ENCODE assay signal across 12 cellular contexts in the genomic region with DNA sequence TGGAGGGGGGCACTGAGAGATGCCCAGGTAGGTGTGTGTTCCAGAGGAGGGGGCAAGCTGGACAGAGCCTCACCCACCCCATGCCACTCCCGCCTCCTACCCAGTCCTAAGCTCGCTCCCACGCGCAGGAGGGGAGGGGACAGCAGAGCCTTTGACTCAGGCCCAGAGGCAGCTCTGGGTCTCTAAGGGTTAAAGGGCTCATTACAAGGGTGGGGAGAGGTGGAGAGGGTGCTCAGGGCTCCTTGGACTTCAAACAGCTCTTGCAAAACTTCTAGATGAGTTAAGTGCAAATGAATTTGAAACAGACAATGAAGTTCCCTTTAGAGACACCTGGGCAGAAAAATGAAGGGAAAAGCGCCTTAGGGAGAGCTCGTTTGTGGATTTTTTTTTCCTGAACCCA.
DNase-seq lines count a peak whose midpoint lies in the region; ATAC-seq and TF ChIP-seq lines count a peak whose summit lies in the region.
"Had no signal": no experiment of that assay in that cellular context is flagged by ENCODE, and none has a peak within 500 bp of the region (broad histone marks: within the 10 kb centered on the region; RNA-seq: fewer than 3 reads in every experiment).

No MANE protein-coding gene starts in this region.

- peak; percentile 59 for ATAC-seq in HCT116
- ATAC-seq in foreskin keratinocyte = peak; percentile 36
- ATAC-seq: naive thymus-derived CD8-positive, alpha-beta T cell; stimulated activated naive CD8-positive, alpha-beta T cell treated with anti-CD3 and anti-CD28 coated beads, Interleukin-15, amount 100 ng/mL, for 72 hours had no signal

- H3K27ac ChIP-seq in HCT116 (ENCODE audit: low read depth, low read length) = peak overlapping the region; percentile 58
- H3K27ac ChIP-seq in PC-9 = peak overlapping the region; percentile 100
- H3K27ac ChIP-seq in foreskin keratinocyte = peak overlapping the region; percentile 86
- peak overlapping the region in 20 of 21 experiments; percentile 69 to 92 (median 80) for H3K27ac ChIP-seq in skin epidermis

- H3K79me2 ChIP-seq in HCT116 (ENCODE audit: insufficient read depth, low read length) (no peaks in the 10 kb centered on the region), PC-9 (ENCODE audit: low read depth) (no peaks in the 10 kb centered on the region)

- peak overlapping the region; percentile 51 for H2AFZ ChIP-seq in HCT116 (ENCODE audit: low read depth, low read length, poor library complexity, severe bottlenecking)
- no peak overlapping the region for H2AFZ ChIP-seq in PC-9

- BruUV-seq in HCT116 (replicated peaks; lab: Mats Ljungman, UMichigan) (no TSS peak), PC-9 (replicated peaks; lab: Mats Ljungman, UMichigan) (no TSS peak)

- H3K9me2 ChIP-seq in HCT116 (ENCODE audit: insufficient read depth) = no peaks in the 10 kb centered on the region
- no peaks in the 10 kb centered on the region for H3K9me2 ChIP-seq in PC-9 (ENCODE audit: insufficient read depth)

- POLR2A ChIA-PET in HCT116 (lab: Charles Lee) = interaction anchor here (0.7 to 1.2 kb wide), 3 partner anchors 9 to 17 kb away, joined by 3 to 6 read pairs (median 4); no protein-coding TSS in a partner anchor
- POLR2A ChIA-PET in PC-9 (lab: Charles Lee; ENCODE audit: unreplicated experiment) = interaction anchor here (0.5 to 0.7 kb wide), 5 partner anchors 11 to 372 kb away, joined by 3 to 8 read pairs (median 4); no protein-coding TSS in a partner anchor

- no peaks in the 10 kb centered on the region for H3K36me3 ChIP-seq in HCT116 (ENCODE audit: control insufficient read depth in 1 of 2, insufficient read depth in 2 of 2, low read length in 2 of 2)
- no peaks in the 10 kb centered on the region for H3K36me3 ChIP-seq in PC-9 (ENCODE audit: low read depth)

- H3K9ac ChIP-seq in HCT116 (ENCODE audit: low read length) = peak overlapping the region; percentile 51

- H3K9me3 ChIP-seq in HCT116 (ENCODE audit: control insufficient read depth in 1 of 2, insufficient read depth in 1 of 2, low read depth in 1 of 2, low read length in 2 of 2) = no peaks in the 10 kb centered on the region
- H3K9me3 ChIP-seq in PC-9 (ENCODE audit: insufficient read depth, low read depth) = no peaks in the 10 kb centered on the region

- no peak for DNase-seq in HCT116 (ENCODE audit: low read depth, low spot score)
- peak; percentile 77 to 95 for DNase-seq in PC-9
- peak; percentile 92 to 95 for DNase-seq in foreskin keratinocyte
- DNase-seq in OCI-M2 (lab: John Stamatoyannopoulos, UW; ENCODE audit: unreplicated experiment) = no peak
- no peak for DNase-seq in stimulated activated CD4-positive, alpha-beta T cell treated with anti-CD3 and anti-CD28 coated beads, Interleukin-2, amount 100 ng/mL, for 48 hours
- DNase-seq in DMS 273 treated with DMSO at 0.1 percent for 48 hours (lab: John Stamatoyannopoulos, UW) = no peak
- DNase-seq: activated CD4-positive, alpha-beta T cell treated with anti-CD3 and anti-CD28 coated beads, Interleukin-2, amount 50 U/mL, for 4 hours; activated naive CD4-positive, alpha-beta T cell treated with anti-CD3 and anti-CD28 coated beads, Interleukin-2, amount 10 ng/mL, durations not matched to agents 7 days and 5 days; KBM-7; stimulated activated naive CD8-positive, alpha-beta T cell treated with anti-CD3 and anti-CD28 coated beads, Interleukin-15, amount 100 ng/mL, for 72 hours had no signal

- RAD21 ChIA-PET in HCT116 (lab: Charles Lee; ENCODE audit: low non-redundant PET in 1 of 2, low total read pairs in 2 of 2, uncharacterized antibody in 2 of 2, unreplicated experiment in 2 of 2) = no interaction called here

- H3K4me1 ChIP-seq in HCT116 (ENCODE audit: control insufficient read depth in 1 of 2, insufficient read depth in 2 of 2, low read length in 2 of 2) = peaks cover 22 to 46% of the 10 kb centered on the region in 2 experiments; a peak in 3 of 4 replicates
- H3K4me1 ChIP-seq in PC-9 (replicated peaks; ENCODE audit: insufficient read depth) = peaks cover 63% of the 10 kb centered on the region
- H3K4me1 ChIP-seq in foreskin keratinocyte = peaks cover 21% of the 10 kb centered on the region

- no peaks in the 10 kb centered on the region for H4K20me1 ChIP-seq in HCT116 (ENCODE audit: insufficient read depth)
- H4K20me1 ChIP-seq in PC-9 (ENCODE audit: insufficient read depth) = no peaks in the 10 kb centered on the region

- no peaks in the 10 kb centered on the region for H3K27me3 ChIP-seq in HCT116 (ENCODE audit: insufficient read depth, low read length)
- no peaks in the 10 kb centered on the region for H3K27me3 ChIP-seq in PC-9 (ENCODE audit: insufficient read depth, low read depth)
- H3K27me3 ChIP-seq in foreskin keratinocyte = no peaks in the 10 kb centered on the region

- no peak for TF ChIP-seq RAD21 in HCT116 (IDR thresholded peaks at IDR 0.05; ENCODE audit: low read depth)

- H3K4me3 ChIP-seq in HCT116 (replicated peaks in 1 of 2; ENCODE audit: low read depth in 1 of 2, low read length in 2 of 2) (peak overlapping the region; percentile 38 to 54), PC-9 (peak overlapping the region; percentile 51; the same call in 1 of the 2 replicates), skin epidermis (no peak overlapping the region)

- TF ChIP-seq CTCF in HCT116 (IDR thresholded peaks at IDR 0.05 in 2 of 3, conservative IDR thresholded peaks at IDR 0.05 in 1 of 3; ENCODE audit: borderline replicate concordance in 1 of 3, insufficient read depth in 1 of 3, low read depth in 2 of 3, low read length in 2 of 3) (no peak), PC-9 (conservative IDR thresholded peaks at IDR 0.05) (no peak), foreskin keratinocyte (conservative IDR thresholded peaks at IDR 0.05) (no peak)

- CTCF ChIA-PET in HCT116 (lab: Charles Lee) = interaction anchor here (1.2 to 2.0 kb wide), 3 partner anchors 10 to 12 kb away, joined by 3 to 10 read pairs (median 6); no protein-coding TSS in a partner anchor
- CTCF ChIA-PET in PC-9 (lab: Charles Lee) = interaction anchor here (1.2 kb wide), 1 partner anchor 372 kb away, joined by 5 read pairs; no protein-coding TSS in a partner anchor

- H3K4me2 ChIP-seq in HCT116 (ENCODE audit: low read length) (peak overlapping the region; percentile 87), PC-9 (peak overlapping the region; percentile 89)

- intact Hi-C loops in HCT116 (cut with micrococcal nuclease) (no loop called here), PC-9 (cut with micrococcal nuclease; ENCODE audit: unreplicated experiment) (loop anchor here (5.0 kb wide), 1 partner anchor 33 kb away; no protein-coding TSS in a partner anchor)

- TF ChIP-seq POLR2A in HCT116 (IDR thresholded peaks at IDR 0.05; ENCODE audit: borderline replicate concordance, extremely low read depth, insufficient read depth, insufficient read length) = no peak

- H3F3A ChIP-seq in PC-9 (ENCODE audit: insufficient read depth, low read depth) = peaks cover 57% of the 10 kb centered on the region

TF ChIP-seq in HCT116, 20 proteins besides CTCF, POLR2A, EP300 and RAD21 (continues in another document):
- TF ChIP-seq ATF3 (IDR thresholded peaks at IDR 0.05) = no peak
- no peak for TF ChIP-seq CEBPB (IDR thresholded peaks at IDR 0.05; ENCODE audit: low read depth)
- TF ChIP-seq, protein P1, sequence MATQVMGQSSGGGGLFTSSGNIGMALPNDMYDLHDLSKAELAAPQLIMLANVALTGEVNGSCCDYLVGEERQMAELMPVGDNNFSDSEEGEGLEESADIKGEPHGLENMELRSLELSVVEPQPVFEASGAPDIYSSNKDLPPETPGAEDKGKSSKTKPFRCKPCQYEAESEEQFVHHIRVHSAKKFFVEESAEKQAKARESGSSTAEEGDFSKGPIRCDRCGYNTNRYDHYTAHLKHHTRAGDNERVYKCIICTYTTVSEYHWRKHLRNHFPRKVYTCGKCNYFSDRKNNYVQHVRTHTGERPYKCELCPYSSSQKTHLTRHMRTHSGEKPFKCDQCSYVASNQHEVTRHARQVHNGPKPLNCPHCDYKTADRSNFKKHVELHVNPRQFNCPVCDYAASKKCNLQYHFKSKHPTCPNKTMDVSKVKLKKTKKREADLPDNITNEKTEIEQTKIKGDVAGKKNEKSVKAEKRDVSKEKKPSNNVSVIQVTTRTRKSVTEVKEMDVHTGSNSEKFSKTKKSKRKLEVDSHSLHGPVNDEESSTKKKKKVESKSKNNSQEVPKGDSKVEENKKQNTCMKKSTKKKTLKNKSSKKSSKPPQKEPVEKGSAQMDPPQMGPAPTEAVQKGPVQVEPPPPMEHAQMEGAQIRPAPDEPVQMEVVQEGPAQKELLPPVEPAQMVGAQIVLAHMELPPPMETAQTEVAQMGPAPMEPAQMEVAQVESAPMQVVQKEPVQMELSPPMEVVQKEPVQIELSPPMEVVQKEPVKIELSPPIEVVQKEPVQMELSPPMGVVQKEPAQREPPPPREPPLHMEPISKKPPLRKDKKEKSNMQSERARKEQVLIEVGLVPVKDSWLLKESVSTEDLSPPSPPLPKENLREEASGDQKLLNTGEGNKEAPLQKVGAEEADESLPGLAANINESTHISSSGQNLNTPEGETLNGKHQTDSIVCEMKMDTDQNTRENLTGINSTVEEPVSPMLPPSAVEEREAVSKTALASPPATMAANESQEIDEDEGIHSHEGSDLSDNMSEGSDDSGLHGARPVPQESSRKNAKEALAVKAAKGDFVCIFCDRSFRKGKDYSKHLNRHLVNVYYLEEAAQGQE (IDR thresholded peaks at IDR 0.05; ENCODE audit: low read depth) = no peak
- TF ChIP-seq ZNF274 (IDR thresholded peaks at IDR 0.05; ENCODE audit: low read depth, low read length) = no peak
- TF ChIP-seq SRF (IDR thresholded peaks at IDR 0.05; ENCODE audit: low read depth) = no peak
- TF ChIP-seq TCF7L2 (IDR thresholded peaks at IDR 0.05; ENCODE audit: borderline replicate concordance, extremely low read depth, insufficient read depth, insufficient read length) = no peak
- no peak for TF ChIP-seq EZH2phosphoT487 (IDR thresholded peaks at IDR 0.05; ENCODE audit: borderline replicate concordance)

Comparison
In these comparisons a context has a peak if more than half of its experiments do, and no peak if none do; other contexts are left out.
1. DNase-seq: peak in PC-9 (2 of 2) and foreskin keratinocyte (2 of 2); none in HCT116 (single experiment), OCI-M2 (single experiment), stimulated activated CD4-positive, alpha-beta T cell treated with anti-CD3 and anti-CD28 coated beads, Interleukin-2, amount 100 ng/mL, for 48 hours (0 of 2) and DMS 273 treated with DMSO at 0.1 percent for 48 hours (single experiment).
2. H3K4me3 ChIP-seq: peak in HCT116 (2 of 2) and PC-9 (single experiment); none in skin epidermis (0 of 7).
3. Peak in every context shown above with its lines, with median percentiles within 50 percentile points of each other: H3K27ac ChIP-seq.